In genomic region chr4:22071749-22072148, GRCh38 we compare ENCODE assay signal across 13 cellular contexts.
DNase-seq lines count a peak whose midpoint lies in the region; ATAC-seq and TF ChIP-seq lines count a peak whose summit lies in the region.
"Had no signal": no experiment of that assay in that cellular context is flagged by ENCODE, and none has a peak within 500 bp of the region (broad histone marks: within the 10 kb centered on the region; RNA-seq: fewer than 3 reads in every experiment).

No MANE protein-coding gene starts in this region.

- ATAC-seq in GM18861 (IDR thresholded peaks at IDR 0.05; ENCODE audit: unreplicated experiment) (peak; percentile 98), GM21825 (IDR thresholded peaks at IDR 0.05; ENCODE audit: unreplicated experiment) (peak; percentile 76), HG03558 (IDR thresholded peaks at IDR 0.05; ENCODE audit: extremely low read depth, unreplicated experiment) (peak; percentile 70), foreskin keratinocyte (peak; percentile 77), HG03439 (IDR thresholded peaks at IDR 0.05; ENCODE audit: unreplicated experiment) (no peak)
- ATAC-seq: left lung had no signal

- no peak for TF ChIP-seq CTCF in foreskin keratinocyte (conservative IDR thresholded peaks at IDR 0.05)

- no peaks in the 10 kb centered on the region for H3K27me3 ChIP-seq in foreskin keratinocyte
- H3K27me3 ChIP-seq: esophagus squamous epithelium, left lung had no signal

- H3K27ac ChIP-seq in foreskin keratinocyte: no peak overlapping the region
- H3K27ac ChIP-seq: esophagus squamous epithelium, left lung, parathyroid adenoma had no signal

- H3K4me1 ChIP-seq in foreskin keratinocyte: no peaks in the 10 kb centered on the region
- H3K4me1 ChIP-seq: esophagus squamous epithelium, left lung, parathyroid adenoma had no signal

- DNase-seq in foreskin keratinocyte (peak; percentile 59 to 88), NCI-H446 treated with DMSO at 0.1 percent for 48 hours (lab: John Stamatoyannopoulos, UW) (no peak), amygdala (lab: John Stamatoyannopoulos, UW) (no peak), GOT3 (lab: John Stamatoyannopoulos, UW) (no peak)
- DNase-seq: CD8-positive, alpha-beta memory T cell; esophagus squamous epithelium; left lung; NCI-H2029 treated with DMSO at 0.1 percent for 48 hours had no signal

Comparison
In these comparisons a context has a peak if more than half of its experiments do, and no peak if none do; other contexts are left out.
1. DNase-seq: peak in foreskin keratinocyte (2 of 2); none in NCI-H446 treated with DMSO at 0.1 percent for 48 hours (single experiment), amygdala (0 of 56) and GOT3 (single experiment).